6 cellular contexts compared by ENCODE assay signal in genomic region chr19:6393982-6394412, GRCh38. TPM values are rescaled to one million over a fixed set of nuclear protein-coding genes. Genes with fewer than 3 reads are reported as not detected.
DNase-seq lines count a peak whose midpoint lies in the region; ATAC-seq and TF ChIP-seq lines count a peak whose summit lies in the region.

No MANE protein-coding gene starts in this region.

- no peak for TF ChIP-seq CTCF in mesothelial cell of epicardium (IDR thresholded peaks at IDR 0.05; ENCODE audit: unreplicated experiment)

- no peaks in the 10 kb centered on the region for H3K27me3 Mint-ChIP-seq in activated T-cell treated with anti-CD3 and anti-CD28 coated beads, Interleukin-2, amount 50 U/mL, for 24 hours
- no peaks in the 10 kb centered on the region for H3K27me3 Mint-ChIP-seq in mesothelial cell of epicardium (ENCODE audit: low read depth)

- DNase-seq in activated T-cell treated with anti-CD3 and anti-CD28 coated beads, Interleukin-2, amount 50 U/mL, for 24 hours = no peak
- no peak for DNase-seq in mesothelial cell of epicardium (ENCODE audit: low spot score in 2 of 2, unreplicated experiment in 2 of 2)
- no peak for DNase-seq in NCI-H1436 (lab: John Stamatoyannopoulos, UW)
- DNase-seq in OCI-M1 (lab: John Stamatoyannopoulos, UW) = no peak
- DNase-seq in NCI-H1417 (lab: John Stamatoyannopoulos, UW) = no peak

- H3K4me3 Mint-ChIP-seq in activated T-cell treated with anti-CD3 and anti-CD28 coated beads, Interleukin-2, amount 50 U/mL, for 24 hours = peak overlapping the region; percentile 98
- peak overlapping the region; percentile 96 for H3K4me3 Mint-ChIP-seq in mesothelial cell of epicardium

- H3K27ac Mint-ChIP-seq in activated T-cell treated with anti-CD3 and anti-CD28 coated beads, Interleukin-2, amount 50 U/mL, for 24 hours = peak overlapping the region; percentile 99
- H3K27ac Mint-ChIP-seq in mesothelial cell of epicardium = peak overlapping the region; percentile 99

- no peaks in the 10 kb centered on the region for H3K9me3 Mint-ChIP-seq in activated T-cell treated with anti-CD3 and anti-CD28 coated beads, Interleukin-2, amount 50 U/mL, for 24 hours
- no peaks in the 10 kb centered on the region for H3K9me3 Mint-ChIP-seq in mesothelial cell of epicardium

- H3K4me1 Mint-ChIP-seq in activated T-cell treated with anti-CD3 and anti-CD28 coated beads, Interleukin-2, amount 50 U/mL, for 24 hours (ENCODE audit: low read depth) = peaks cover 30% of the 10 kb centered on the region
- peaks cover 24% of the 10 kb centered on the region for H3K4me1 Mint-ChIP-seq in mesothelial cell of epicardium

- peak; percentile 17 for ATAC-seq in HG02973 (IDR thresholded peaks at IDR 0.05; ENCODE audit: unreplicated experiment)

- H3K36me3 Mint-ChIP-seq in activated T-cell treated with anti-CD3 and anti-CD28 coated beads, Interleukin-2, amount 50 U/mL, for 24 hours (ENCODE audit: low read depth) = peaks cover 38% of the 10 kb centered on the region
- H3K36me3 Mint-ChIP-seq in mesothelial cell of epicardium = peaks cover 4% of the 10 kb centered on the region

RNA-seq across cellular contexts. Expression of gene GTF2F1, which starts 1.0 kb away (rescaled TPM):
- total RNA-seq in mesothelial cell of epicardium = 67.4 to 73.8 TPM (median 68.3 TPM) in 3 replicates

RNA-seq across cellular contexts. Expression of gene PSPN, which starts 18.3 kb away (rescaled TPM):
- 3.5 to 3.8 TPM (median 3.6 TPM) in 3 replicates for total RNA-seq in mesothelial cell of epicardium

RNA-seq across cellular contexts. Expression of gene ALKBH7, which starts 21.4 kb away (rescaled TPM):
- total RNA-seq in mesothelial cell of epicardium = 83.7 to 92.9 TPM (median 87.7 TPM) in 3 replicates

RNA-seq across cellular contexts. Expression of gene KHSRP, which starts 30.6 kb away (rescaled TPM):
- 375 to 384 TPM (median 380 TPM) in 3 replicates for total RNA-seq in mesothelial cell of epicardium

RNA-seq across cellular contexts. Expression of gene CLPP, which starts 32.7 kb away (rescaled TPM):
- total RNA-seq in mesothelial cell of epicardium = 55.1 to 64.8 TPM (median 58.2 TPM) in 3 replicates
